In the genomic region with DNA sequence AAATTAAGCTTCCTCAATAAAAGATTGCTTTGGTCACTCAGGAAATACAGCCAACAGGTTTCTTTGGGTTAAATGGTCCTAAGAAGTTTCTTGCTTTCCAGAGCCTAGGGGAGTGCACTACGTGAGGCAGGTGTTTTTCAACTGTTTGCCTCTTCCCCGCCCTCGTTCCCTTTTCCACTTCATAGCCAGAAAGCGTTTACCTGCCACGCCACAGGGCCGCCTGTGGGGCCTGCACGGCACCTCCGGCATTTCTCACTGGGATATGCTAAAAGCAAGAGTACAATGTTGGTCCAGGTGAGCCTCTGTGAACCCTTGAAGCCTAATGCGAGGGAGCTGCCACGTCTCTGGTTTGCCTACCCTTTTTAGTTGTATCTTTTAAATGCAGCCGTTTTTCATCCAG, we compare ENCODE assay signal across 1 cellular context.
TF ChIP-seq lines count a peak whose summit lies in the region.

No MANE protein-coding gene starts in this region.

TF ChIP-seq in HepG2, 621 proteins besides CTCF, POLR2A, EP300 and RAD21:
- TF ChIP-seq FOSL1 (CRISPR knock-in tag; IDR thresholded peaks at IDR 0.05; ENCODE audit: borderline replicate concordance) (no peak), ZNF761 (CRISPR knock-in tag; conservative IDR thresholded peaks at IDR 0.05) (no peak), ZNF713 (CRISPR knock-in tag; IDR thresholded peaks at IDR 0.05) (no peak), STAG1 (CRISPR knock-in tag; IDR thresholded peaks at IDR 0.05) (no peak), ZNF549 (CRISPR knock-in tag; IDR thresholded peaks at IDR 0.05) (no peak), ZNF768 (CRISPR knock-in tag; IDR thresholded peaks at IDR 0.05) (no peak), GZF1 (CRISPR knock-in tag; IDR thresholded peaks at IDR 0.05) (no peak), LCORL (IDR thresholded peaks at IDR 0.05) (no peak), LCORL (CRISPR knock-in tag; IDR thresholded peaks at IDR 0.05) (no peak), MTA1 (CRISPR knock-in tag; IDR thresholded peaks at IDR 0.05; ENCODE audit: borderline replicate concordance) (no peak), ZC3H4 (CRISPR knock-in tag; IDR thresholded peaks at IDR 0.05; ENCODE audit: borderline replicate concordance) (no peak)
- TF ChIP-seq, protein P1, sequence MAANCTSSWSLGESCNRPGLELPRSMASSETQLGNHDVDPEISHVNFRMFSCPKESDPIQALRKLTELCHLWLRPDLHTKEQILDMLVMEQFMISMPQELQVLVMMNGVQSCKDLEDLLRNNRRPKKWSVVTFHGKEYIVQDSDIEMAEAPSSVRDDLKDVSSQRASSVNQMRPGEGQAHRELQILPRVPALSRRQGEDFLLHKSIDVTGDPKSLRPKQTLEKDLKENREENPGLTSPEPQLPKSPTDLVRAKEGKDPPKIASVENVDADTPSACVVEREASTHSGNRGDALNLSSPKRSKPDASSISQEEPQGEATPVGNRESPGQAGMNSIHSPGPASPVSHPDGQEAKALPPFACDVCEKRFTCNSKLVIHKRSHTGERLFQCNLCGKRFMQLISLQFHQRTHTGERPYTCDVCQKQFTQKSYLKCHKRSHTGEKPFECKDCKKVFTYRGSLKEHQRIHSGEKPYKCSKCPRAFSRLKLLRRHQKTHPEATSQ (CRISPR knock-in tag; IDR thresholded peaks at IDR 0.05; ENCODE audit: borderline replicate concordance), result no peak
